ENCODE assay signal across 6 cellular contexts in genomic region chr9:68329106-68329505, GRCh38. TPM values are rescaled to one million over a fixed set of nuclear protein-coding genes. Genes with fewer than 3 reads are reported as not detected.
"Had no signal": no experiment of that assay in that cellular context is flagged by ENCODE, and none has a peak within 500 bp of the region (broad histone marks: within the 10 kb centered on the region; RNA-seq: fewer than 3 reads in every experiment).

No MANE protein-coding gene starts in this region.

RNA-seq across cellular contexts. Expression of gene FOXD4L3, which starts 26.4 kb away (rescaled TPM):
- total RNA-seq: HepG2, HT-29, HT1080, IMR-90 had no signal
- polyA plus RNA-seq: IgD-negative memory B cell, IMR-90, K562 had no signal

RNA-seq across cellular contexts. Expression of gene PGM5, which starts 27.3 kb away (rescaled TPM):
- total RNA-seq: HepG2 had no signal
- polyA plus RNA-seq: HepG2, IgD-negative memory B cell had no signal
